Comparison of ENCODE assay signal across 14 cellular contexts in genomic region chr7:105346138-105346537, GRCh38. TPM values are rescaled to one million over a fixed set of nuclear protein-coding genes. Genes with fewer than 3 reads are reported as not detected.
DNase-seq lines count a peak whose midpoint lies in the region; ATAC-seq and TF ChIP-seq lines count a peak whose summit lies in the region.
"Had no signal": no experiment of that assay in that cellular context is flagged by ENCODE, and none has a peak within 500 bp of the region (broad histone marks: within the 10 kb centered on the region; RNA-seq: fewer than 3 reads in every experiment).

No MANE protein-coding gene starts in this region.

- H3K4me1 Mint-ChIP-seq in CD4-positive, CD25-positive, alpha-beta regulatory T cell: peaks cover 29 to 77% (median 43%) of the 10 kb centered on the region in 4 donors
- H3K4me1 Mint-ChIP-seq in T-cell: peaks cover 62 to 68% (median 63%) of the 10 kb centered on the region in 3 donors

- peak overlapping the region; percentile 46 to 84 (median 72) for H3K4me3 Mint-ChIP-seq in CD4-positive, CD25-positive, alpha-beta regulatory T cell
- H3K4me3 Mint-ChIP-seq in T-cell: peak overlapping the region; percentile 15 to 57 (median 39)

- no peaks in the 10 kb centered on the region for H3K9me3 Mint-ChIP-seq in CD4-positive, CD25-positive, alpha-beta regulatory T cell
- H3K9me3 Mint-ChIP-seq in T-cell: no peaks in the 10 kb centered on the region

- no peak overlapping the region for H3K9ac ChIP-seq in BLaER1

- no peak overlapping the region for H3K4me3 ChIP-seq in BLaER1
- peak overlapping the region; percentile 41 for H3K4me3 ChIP-seq in CD4-positive, CD25-positive, alpha-beta regulatory T cell (ENCODE audit: low read depth, low read length)
- H3K4me3 ChIP-seq in HAP-1: no peak overlapping the region

- H3K36me3 ChIP-seq in BLaER1: no peaks in the 10 kb centered on the region
- no peaks in the 10 kb centered on the region for H3K36me3 ChIP-seq in CD4-positive, CD25-positive, alpha-beta regulatory T cell (ENCODE audit: control insufficient read depth, insufficient read depth, low read length)
- no peaks in the 10 kb centered on the region for H3K36me3 ChIP-seq in HAP-1 (replicated peaks)

- no peaks in the 10 kb centered on the region for H3K9me3 ChIP-seq in BLaER1
- H3K9me3 ChIP-seq in CD4-positive, CD25-positive, alpha-beta regulatory T cell (ENCODE audit: control insufficient read depth in 2 of 2, low read length in 2 of 2): no peaks in the 10 kb centered on the region
- H3K9me3 ChIP-seq in HAP-1: no peaks in the 10 kb centered on the region

- H3K27me3 ChIP-seq in BLaER1: no peaks in the 10 kb centered on the region
- H3K27me3 ChIP-seq in CD4-positive, CD25-positive, alpha-beta regulatory T cell (ENCODE audit: control insufficient read depth, insufficient read depth, low read length): no peaks in the 10 kb centered on the region
- H3K27me3 ChIP-seq in HAP-1 (ENCODE audit: low read depth): no peaks in the 10 kb centered on the region

- CTCF ChIA-PET in T-cell (lab: Charles Lee): interaction anchor here in 1 of 2 donors (0.8 to 1.1 kb wide), 2 partner anchors 9 to 11 kb away, joined by 3 to 4 read pairs; no protein-coding TSS in a partner anchor

- peaks cover 91% of the 10 kb centered on the region for H4K20me1 ChIP-seq in BLaER1

- intact Hi-C loops in left ventricle myocardium superior (cut with micrococcal nuclease): no loop called here

- H3K4me2 ChIP-seq in BLaER1: 0 out of 2 replicates have a peak overlapping the region, but pooled peaks have one; percentile 14

- H3K36me3 Mint-ChIP-seq in CD4-positive, CD25-positive, alpha-beta regulatory T cell: no peaks in the 10 kb centered on the region
- H3K36me3 Mint-ChIP-seq in T-cell: no peaks in the 10 kb centered on the region

- POLR2A ChIA-PET in T-cell (lab: Charles Lee): interaction anchor here (0.6 to 0.7 kb wide), 2 partner anchors 43 to 47 kb away, joined by 4 read pairs; no protein-coding TSS in a partner anchor

- H3K27ac Mint-ChIP-seq in CD4-positive, CD25-positive, alpha-beta regulatory T cell: peak overlapping the region; percentile 69 to 87 (median 71)
- peak overlapping the region; percentile 73 to 84 for H3K27ac Mint-ChIP-seq in T-cell

- no peak for DNase-seq in CD4-positive, CD25-positive, alpha-beta regulatory T cell
- DNase-seq in T-cell (no peak), left ventricle myocardium superior (no peak), HAP-1 (ENCODE audit: low spot score in 2 of 2) (no peak), HUDEP-2 (lab: John Stamatoyannopoulos, UW; ENCODE audit: unreplicated experiment in 76 of 76) (no peak)
- DNase-seq: NCI-H2081; NCI-H524 treated with DMSO at 0.1 percent for 48 hours; PC-3; stimulated activated CD4-positive, alpha-beta T cell treated with anti-CD3 and anti-CD28 coated beads, Interleukin-4, amount 100 ng/mL, for 1 hour; stimulated activated CD8-positive, alpha-beta memory T cell treated with anti-CD3 and anti-CD28 coated beads, Interleukin-4, amount 100 ng/mL, for 48 hours had no signal

- no peak overlapping the region for H3K27ac ChIP-seq in BLaER1
- no peak overlapping the region for H3K27ac ChIP-seq in CD4-positive, CD25-positive, alpha-beta regulatory T cell (ENCODE audit: insufficient read depth, low read length, poor library complexity, severe bottlenecking)
- H3K27ac ChIP-seq: C4-2B had no signal

- in situ Hi-C loops in HAP-1 (cut with MboI; ENCODE audit: low sequenced_read_pairs): no loop called here

- no peaks in the 10 kb centered on the region for H3K27me3 Mint-ChIP-seq in CD4-positive, CD25-positive, alpha-beta regulatory T cell
- H3K27me3 Mint-ChIP-seq in T-cell: no peaks in the 10 kb centered on the region

- no peak for ATAC-seq in CD4-positive, CD25-positive, alpha-beta regulatory T cell (ENCODE audit: low read depth in 2 of 2)
- ATAC-seq in T-cell (replicated peaks in 1 of 4) (peak in 3 of 4 experiments; percentile 24 to 36 (median 24)), left ventricle myocardium superior (peak; percentile 82), SK-N-SH treated with all-trans-retinoic acid at 6 μM for 48 hours (no peak), GM19395 (IDR thresholded peaks at IDR 0.05; ENCODE audit: unreplicated experiment) (no peak)
- ATAC-seq: PC-3 had no signal

- H3K4me1 ChIP-seq in BLaER1: peaks cover 59% of the 10 kb centered on the region
- H3K4me1 ChIP-seq in CD4-positive, CD25-positive, alpha-beta regulatory T cell (ENCODE audit: control insufficient read depth, insufficient read depth, low read length, poor library complexity, severe bottlenecking): peaks cover 52% of the 10 kb centered on the region
- H3K4me1 ChIP-seq in HAP-1: peaks cover 7% of the 10 kb centered on the region

TF ChIP-seq in SK-N-SH treated with all-trans-retinoic acid at 6 μM for 48 hours, 23 proteins besides CTCF, POLR2A, EP300 and RAD21:
- TF ChIP-seq ZNF8 (CRISPR knock-in tag; IDR thresholded peaks at IDR 0.05): no peak

RNA-seq across cellular contexts. Expression of gene SRPK2, which starts 42.6 kb away (rescaled TPM):
- total RNA-seq in CD4-positive, CD25-positive, alpha-beta regulatory T cell: 77.2 TPM
- polyA plus RNA-seq in CD4-positive, CD25-positive, alpha-beta regulatory T cell: 10 to 100 TPM; 50.3 to 72.7 (median 59.8) TPM
- total RNA-seq in T-cell (10 to 100 TPM; 41.6 to 71.4 (median 46.9) TPM), left ventricle myocardium superior (29.1 TPM)

Comparison
In these comparisons a context has a peak if more than half of its experiments do, and no peak if none do; other contexts are left out.
1. ATAC-seq: peak in T-cell (3 of 4) and left ventricle myocardium superior (single experiment); none in CD4-positive, CD25-positive, alpha-beta regulatory T cell (0 of 2), SK-N-SH treated with all-trans-retinoic acid at 6 μM for 48 hours (single experiment) and GM19395 (single experiment).